In genomic region chr17:57870283-57870635, GRCh38 we compare ENCODE assay signal across 18 cellular contexts. TPM values are rescaled to one million over a fixed set of nuclear protein-coding genes. Genes with fewer than 3 reads are reported as not detected.
DNase-seq lines count a peak whose midpoint lies in the region; ATAC-seq and TF ChIP-seq lines count a peak whose summit lies in the region.
"Had no signal": no experiment of that assay in that cellular context is flagged by ENCODE, and none has a peak within 500 bp of the region (broad histone marks: within the 10 kb centered on the region; RNA-seq: fewer than 3 reads in every experiment).

No MANE protein-coding gene starts in this region.

- H3K27ac ChIP-seq in GM23248 (peak overlapping the region; percentile 55), Panc1 (ENCODE audit: low read length) (peak overlapping the region; percentile 50), esophagus muscularis mucosa (replicated peaks in 1 of 4) (peak overlapping the region; percentile 88 to 95 (median 92)), smooth muscle cell (ENCODE audit: low read depth) (peak overlapping the region; percentile 79)
- H3K27ac ChIP-seq: KMS-11, left ventricle myocardium inferior, thyroid gland had no signal

- TF ChIP-seq POLR2A in esophagus muscularis mucosa (IDR thresholded peaks at IDR 0.05; ENCODE audit: low read depth), result no peak

- H3K9me2 ChIP-seq in GM23248 (ENCODE audit: insufficient read depth), result no peaks in the 10 kb centered on the region

- H3K4me3 ChIP-seq in GM23248, result no peak overlapping the region
- H3K4me3 ChIP-seq in Panc1 (ENCODE audit: low read depth in 2 of 2, low read length in 2 of 2), result no peak overlapping the region
- H3K4me3 ChIP-seq in esophagus muscularis mucosa, result no peak overlapping the region
- no peak overlapping the region for H3K4me3 ChIP-seq in smooth muscle cell
- H3K4me3 ChIP-seq: left ventricle myocardium inferior, thyroid gland had no signal

- H3K9me3 Mint-ChIP-seq in osteocyte (ENCODE audit: unreplicated experiment), result no peaks in the 10 kb centered on the region
- H3K9me3 Mint-ChIP-seq: activated naive CD8-positive, alpha-beta T cell treated with anti-CD3 and anti-CD28 coated beads for 36 hours had no signal

- H3K4me1 ChIP-seq in GM23248 (ENCODE audit: insufficient read depth) (peaks cover 57% of the 10 kb centered on the region), Panc1 (ENCODE audit: control insufficient read depth, insufficient read depth, low read length) (peaks cover 56% of the 10 kb centered on the region), esophagus muscularis mucosa (peaks cover 64 to 85% (median 78%) of the 10 kb centered on the region in 4 donors), smooth muscle cell (ENCODE audit: low read depth) (peaks cover 27% of the 10 kb centered on the region)

- CTCF ChIA-PET in Panc1 (lab: Charles Lee), result interaction anchor here (0.7 to 1.4 kb wide), 2 partner anchors 10 to 77 kb away, joined by 6 to 8 read pairs; no protein-coding TSS in a partner anchor

- no peaks in the 10 kb centered on the region for H3K79me2 ChIP-seq in GM23248 (ENCODE audit: insufficient read depth)
- H3K79me2 ChIP-seq in smooth muscle cell (ENCODE audit: low read depth), result no peaks in the 10 kb centered on the region

- H3K27me3 Mint-ChIP-seq in osteocyte (ENCODE audit: unreplicated experiment), result no peaks in the 10 kb centered on the region

- no peaks in the 10 kb centered on the region for H3K9me3 ChIP-seq in GM23248 (ENCODE audit: low read depth)
- H3K9me3 ChIP-seq in Panc1 (ENCODE audit: control insufficient read depth, insufficient read depth, low read depth, low read length), result no peaks in the 10 kb centered on the region
- no peaks in the 10 kb centered on the region for H3K9me3 ChIP-seq in esophagus muscularis mucosa
- no peaks in the 10 kb centered on the region for H3K9me3 ChIP-seq in smooth muscle cell (replicated peaks; ENCODE audit: low read depth)
- H3K9me3 ChIP-seq: left ventricle myocardium inferior, thyroid gland had no signal

- no peak for ATAC-seq in Panc1
- no peak for ATAC-seq in HG03135 (IDR thresholded peaks at IDR 0.05; ENCODE audit: unreplicated experiment)
- no peak for ATAC-seq in GM21423 (IDR thresholded peaks at IDR 0.05; ENCODE audit: unreplicated experiment)
- ATAC-seq: T-helper 17 cell had no signal

- peak; percentile 65 for DNase-seq in GM23248
- DNase-seq in Panc1 (ENCODE audit: low read depth, low spot score), result no peak
- DNase-seq in esophagus muscularis mucosa (ENCODE audit: extremely low spot score), result no peak
- no peak for DNase-seq in smooth muscle cell (lab: John Stamatoyannopoulos, UW; ENCODE audit: unreplicated experiment)
- no peak for DNase-seq in osteocyte (ENCODE audit: extremely low spot score, unreplicated experiment)
- DNase-seq: activated naive CD8-positive, alpha-beta T cell treated with anti-CD3 and anti-CD28 coated beads for 36 hours; CD4-positive, alpha-beta memory T cell; GDM1; left ventricle myocardium inferior; NCI-H1436; NCI-H526; retina; stimulated activated CD4-positive, alpha-beta T cell treated with anti-CD3 and anti-CD28 coated beads, Interleukin-2, amount 100 ng/mL, for 24 hours; T-helper 17 cell; thyroid gland had no signal

- H3K36me3 ChIP-seq in GM23248 (ENCODE audit: low read depth) (no peaks in the 10 kb centered on the region), Panc1 (ENCODE audit: control insufficient read depth, insufficient read depth, low read length) (peaks cover 3% of the 10 kb centered on the region; the same call in 1 of the 2 replicates), esophagus muscularis mucosa (peaks cover 18 to 76% (median 59%) of the 10 kb centered on the region in 4 donors), smooth muscle cell (ENCODE audit: low read depth) (no peaks in the 10 kb centered on the region)

- H3K27me3 ChIP-seq in GM23248 (replicated peaks; ENCODE audit: insufficient read depth), result no peaks in the 10 kb centered on the region
- H3K27me3 ChIP-seq in Panc1 (ENCODE audit: control insufficient read depth, insufficient read depth, low read length), result no peaks in the 10 kb centered on the region
- no peaks in the 10 kb centered on the region for H3K27me3 ChIP-seq in esophagus muscularis mucosa
- H3K27me3 ChIP-seq in smooth muscle cell (ENCODE audit: low read depth), result no peaks in the 10 kb centered on the region
- H3K27me3 ChIP-seq: thyroid gland had no signal

- TF ChIP-seq EP300 in esophagus muscularis mucosa (IDR thresholded peaks at IDR 0.05), result no peak

- POLR2A ChIA-PET in Panc1 (lab: Charles Lee), result interaction anchor here (0.6 to 0.7 kb wide), 2 partner anchors 33 to 137 kb away, joined by 4 to 9 read pairs; no protein-coding TSS in a partner anchor

- no peak overlapping the region for H2AFZ ChIP-seq in GM23248
- no peak overlapping the region for H2AFZ ChIP-seq in smooth muscle cell (ENCODE audit: low read depth)

- H3K4me3 Mint-ChIP-seq in osteocyte (ENCODE audit: unreplicated experiment), result no peak overlapping the region
- H3K4me3 Mint-ChIP-seq: activated naive CD8-positive, alpha-beta T cell treated with anti-CD3 and anti-CD28 coated beads for 36 hours; CD4-positive, alpha-beta memory T cell; T-helper 17 cell had no signal

- H3K27ac Mint-ChIP-seq in osteocyte (ENCODE audit: unreplicated experiment), result no peak overlapping the region
- H3K27ac Mint-ChIP-seq: activated naive CD8-positive, alpha-beta T cell treated with anti-CD3 and anti-CD28 coated beads for 36 hours; CD4-positive, alpha-beta memory T cell; T-helper 17 cell had no signal

- H3K9ac ChIP-seq in GM23248, result peak overlapping the region; percentile 38; the same call in 1 of the 2 replicates
- no peak overlapping the region for H3K9ac ChIP-seq in smooth muscle cell (ENCODE audit: low read depth)
- H3K9ac ChIP-seq: KMS-11 had no signal

- peaks cover 31% of the 10 kb centered on the region for H3K36me3 Mint-ChIP-seq in osteocyte (ENCODE audit: unreplicated experiment)
- H3K36me3 Mint-ChIP-seq: activated naive CD8-positive, alpha-beta T cell treated with anti-CD3 and anti-CD28 coated beads for 36 hours; CD4-positive, alpha-beta memory T cell had no signal

- no peak for TF ChIP-seq CTCF in Panc1 (IDR thresholded peaks at IDR 0.05)
- no peak for TF ChIP-seq CTCF in esophagus muscularis mucosa (IDR thresholded peaks at IDR 0.05)
- no peak for TF ChIP-seq CTCF in smooth muscle cell (IDR thresholded peaks at IDR 0.05; ENCODE audit: borderline replicate concordance, insufficient read depth, poor library complexity, severe bottlenecking)
- TF ChIP-seq CTCF in osteocyte (IDR thresholded peaks at IDR 0.05), result no peak

- in situ Hi-C loops in GM23248 (cut with MboI), result no loop called here
- in situ Hi-C loops in Panc1 (cut with HindIII; ENCODE audit: low pct_unique_long_range_greater_than_20kb, low sequenced_read_pairs), result no loop called here

- intact Hi-C loops in Panc1 (cut with micrococcal nuclease; ENCODE audit: unreplicated experiment), result no loop called here
- intact Hi-C loops in esophagus muscularis mucosa (cut with DNase I), result no loop called here

- no TSS peak for BruUV-seq in Panc1 (replicated peaks; lab: Mats Ljungman, UMichigan)

- H3K4me1 Mint-ChIP-seq in osteocyte (ENCODE audit: unreplicated experiment), result peaks cover 53% of the 10 kb centered on the region

- H3F3A ChIP-seq in GM23248 (ENCODE audit: insufficient read depth) (peaks cover 43% of the 10 kb centered on the region), smooth muscle cell (ENCODE audit: low read depth) (peaks cover 35% of the 10 kb centered on the region)

- no peak overlapping the region for H3K4me2 ChIP-seq in GM23248 (ENCODE audit: unreplicated experiment)
- H3K4me2 ChIP-seq in smooth muscle cell, result peak overlapping the region; percentile 45
- H3K4me2 ChIP-seq: KMS-11 had no signal

- no peaks in the 10 kb centered on the region for H4K20me1 ChIP-seq in GM23248 (ENCODE audit: insufficient read depth)
- H4K20me1 ChIP-seq in smooth muscle cell (ENCODE audit: low read depth), result peaks cover 9% of the 10 kb centered on the region

RNA-seq across cellular contexts. Expression of gene MRPS23, which starts 20.4 kb away (rescaled TPM):
- total RNA-seq in GM23248 (2014; rRNA removed; shearing (Covaris generic)), result 24.8 and 33.4 TPM in 2 replicates
- polyA plus RNA-seq in GM23248 (2016; fragmentation: Nextera tagmentation; extraction: Ambion mirVana) (60.5 and 61.1 TPM in 2 replicates), smooth muscle cell (48.4 and 51.1 TPM in 2 replicates)
- total RNA-seq in Panc1 (2021; ENCODE audit: unreplicated experiment) (85.4 TPM), esophagus muscularis mucosa (10 to 100 TPM; 11.6 to 22.2 (median 16.9) TPM), smooth muscle cell (32.3 and 33.1 TPM in 2 replicates), osteocyte (28.3 and 35.0 TPM in 2 replicates)
- 76.8 TPM for polyA plus RNA-seq in Panc1 (2012; ENCODE audit: insufficient read length)
